ENCODE assay signal across 8 cellular contexts in genomic region chr19:34171877-34172660, GRCh38. TPM values are rescaled to one million over a fixed set of nuclear protein-coding genes. Genes with fewer than 3 reads are reported as not detected.
A peak's percentile ranks its signal among the peaks of the same experiment; 100 is the strongest.
DNase-seq lines count a peak whose midpoint lies in the region; ATAC-seq and TF ChIP-seq lines count a peak whose summit lies in the region.

Gene LSM14A, plus strand, starts transcription at chr19:34172504. Its CDS starts 139 bp downstream, at chr19:34172643.

- peak within 1 kb of the TSS; percentile 98 to 99 for H3K27ac ChIP-seq in left lung

- H3K4me1 ChIP-seq in left lung, result peaks cover 25 to 44% of the 10 kb centered on the region in 2 donors

- no peaks in the 10 kb centered on the region for H3K9me3 ChIP-seq in left lung

- TF ChIP-seq CTCF in left lung (IDR thresholded peaks at IDR 0.05), result no peak

- H3K27me3 ChIP-seq in left lung, result no peaks in the 10 kb centered on the region

- peak; percentile 88 for DNase-seq in Ammon's horn (ENCODE audit: low spot score)
- DNase-seq in NCI-H526 treated with DMSO at 0.1 percent for 48 hours (lab: John Stamatoyannopoulos, UW), result peak; percentile 83
- DNase-seq in activated CD4-positive, alpha-beta T cell treated with anti-CD3 and anti-CD28 coated beads, Interleukin-2, amount 50 U/mL, for 1 hour, result peak; percentile 92
- DNase-seq in dedifferentiated amniotic fluid mesenchymal stem cell (ENCODE audit: extremely low spot score), result peak; percentile 88
- peak; percentile 92 to 97 for DNase-seq in left lung
- peak; percentile 86 for DNase-seq in stimulated activated CD4-positive, alpha-beta T cell treated with anti-CD3 and anti-CD28 coated beads, Interleukin-2, amount 100 ng/mL, for 4 hours (ENCODE audit: low read depth)

- intact Hi-C loops in left lung (cut with DNase I), result no loop called here

- ATAC-seq in HG03432 (IDR thresholded peaks at IDR 0.05; ENCODE audit: unreplicated experiment) (peak; percentile 74), left lung (peak; percentile 91)

- no peaks in the 10 kb centered on the region for H3K36me3 ChIP-seq in left lung

- peak; percentile 98 for TF ChIP-seq POLR2A in GM19193 (IDR thresholded peaks at IDR 0.05; ENCODE audit: extremely low read depth, insufficient read depth, insufficient read length)

- H3K4me3 ChIP-seq in left lung, result peak within 1 kb of the TSS; percentile 69 to 93

RNA-seq across cellular contexts. Expression of gene LSM14A, which starts in this region (rescaled TPM):
- 100 to 1,000 TPM in 1 of 2 donors, 10 to 100 TPM in 1; 88.0 to 108 TPM for total RNA-seq in left lung

Comparison
In these comparisons a context has a peak if more than half of its experiments do, and no peak if none do; other contexts are left out.
1. Peak in every context shown above with its lines: DNase-seq, ATAC-seq, H3K4me3 ChIP-seq and H3K27ac ChIP-seq.